ENCODE assay signal across 1 cellular context in genomic region chr10:84177541-84178386, GRCh38.
TF ChIP-seq lines count a peak whose summit lies in the region.

No MANE protein-coding gene starts in this region.

TF ChIP-seq in IMR-90, 13 proteins besides CTCF, POLR2A, EP300 and RAD21 (continued from another document):
- TF ChIP-seq, protein P1, sequence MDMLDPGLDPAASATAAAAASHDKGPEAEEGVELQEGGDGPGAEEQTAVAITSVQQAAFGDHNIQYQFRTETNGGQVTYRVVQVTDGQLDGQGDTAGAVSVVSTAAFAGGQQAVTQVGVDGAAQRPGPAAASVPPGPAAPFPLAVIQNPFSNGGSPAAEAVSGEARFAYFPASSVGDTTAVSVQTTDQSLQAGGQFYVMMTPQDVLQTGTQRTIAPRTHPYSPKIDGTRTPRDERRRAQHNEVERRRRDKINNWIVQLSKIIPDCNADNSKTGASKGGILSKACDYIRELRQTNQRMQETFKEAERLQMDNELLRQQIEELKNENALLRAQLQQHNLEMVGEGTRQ (IDR thresholded peaks at IDR 0.05; ENCODE audit: low read depth, low read length), result no peak
- TF ChIP-seq MAZ (IDR thresholded peaks at IDR 0.05; ENCODE audit: borderline replicate concordance, low read depth, low read length), result no peak
- no peak for TF ChIP-seq RFX5 (IDR thresholded peaks at IDR 0.05; ENCODE audit: low read depth, low read length)
- TF ChIP-seq, protein P2, sequence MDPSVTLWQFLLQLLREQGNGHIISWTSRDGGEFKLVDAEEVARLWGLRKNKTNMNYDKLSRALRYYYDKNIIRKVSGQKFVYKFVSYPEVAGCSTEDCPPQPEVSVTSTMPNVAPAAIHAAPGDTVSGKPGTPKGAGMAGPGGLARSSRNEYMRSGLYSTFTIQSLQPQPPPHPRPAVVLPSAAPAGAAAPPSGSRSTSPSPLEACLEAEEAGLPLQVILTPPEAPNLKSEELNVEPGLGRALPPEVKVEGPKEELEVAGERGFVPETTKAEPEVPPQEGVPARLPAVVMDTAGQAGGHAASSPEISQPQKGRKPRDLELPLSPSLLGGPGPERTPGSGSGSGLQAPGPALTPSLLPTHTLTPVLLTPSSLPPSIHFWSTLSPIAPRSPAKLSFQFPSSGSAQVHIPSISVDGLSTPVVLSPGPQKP (IDR thresholded peaks at IDR 0.05; ENCODE audit: borderline replicate concordance, low read depth, low read length), result no peak
- TF ChIP-seq MAFK (IDR thresholded peaks at IDR 0.05; ENCODE audit: low read depth, low read length), result no peak
- no peak for TF ChIP-seq BHLHE40 (IDR thresholded peaks at IDR 0.05; ENCODE audit: low read depth, low read length)
